Comparison of ENCODE assay signal across 14 cellular contexts in genomic region chr7:106068986-106069385, GRCh38. TPM values are rescaled to one million over a fixed set of nuclear protein-coding genes. Genes with fewer than 3 reads are reported as not detected.
A peak's percentile ranks its signal among the peaks of the same experiment; 100 is the strongest.
DNase-seq lines count a peak whose midpoint lies in the region; ATAC-seq, FAIRE-seq and TF ChIP-seq lines count a peak whose summit lies in the region.
"Had no signal": no experiment of that assay in that cellular context is flagged by ENCODE, and none has a peak within 500 bp of the region (broad histone marks: within the 10 kb centered on the region; RNA-seq: fewer than 3 reads in every experiment).

No MANE protein-coding gene starts in this region.

- peaks cover 75% of the 10 kb centered on the region for H3K4me1 ChIP-seq in mammary epithelial cell (ENCODE audit: insufficient read depth, low read length)

- H3K27me3 ChIP-seq in mammary epithelial cell (ENCODE audit: insufficient read depth, low read length): no peaks in the 10 kb centered on the region
- H3K27me3 ChIP-seq: colonic mucosa, heart right ventricle had no signal

- H3K4me3 Mint-ChIP-seq in naive B cell: peak overlapping the region; percentile 34 to 88 (median 72)

- no peak for TF ChIP-seq CTCF in mammary epithelial cell (conservative IDR thresholded peaks at IDR 0.05 in 1 of 2, IDR thresholded peaks at IDR 0.05 in 1 of 2; ENCODE audit: extremely low read depth in 1 of 2, insufficient read depth in 1 of 2, low read depth in 1 of 2, low read length in 2 of 2)

- DNase-seq in AG20443 (ENCODE audit: low spot score): peak; percentile 86
- peak; percentile 56 for DNase-seq in LHCN-M2 (ENCODE audit: low read depth)
- peak; percentile 62 for DNase-seq in mammary epithelial cell
- DNase-seq in naive B cell: no peak
- no peak for DNase-seq in stimulated activated CD4-positive, alpha-beta T cell treated with anti-CD3 and anti-CD28 coated beads, Interleukin-4, amount 100 ng/mL, for 1 hour
- no peak for DNase-seq in GM19239 (ENCODE audit: insufficient read length, low spot score)
- DNase-seq in SW480 (ENCODE audit: low spot score): no peak
- DNase-seq in nucleus accumbens (lab: John Stamatoyannopoulos, UW): no peak
- DNase-seq: colonic mucosa, heart right ventricle, NCI-H1092 treated with DMSO at 0.1 percent for 48 hours had no signal

- H3K4me3 ChIP-seq in mammary epithelial cell (replicated peaks in 1 of 3; ENCODE audit: insufficient read depth in 1 of 3, low read depth in 2 of 3, low read length in 3 of 3): no peak overlapping the region
- H3K4me3 ChIP-seq: colonic mucosa, heart right ventricle had no signal

- no peaks in the 10 kb centered on the region for H3K79me2 ChIP-seq in mammary epithelial cell (ENCODE audit: insufficient read depth, low read length)

- intact Hi-C loops in mammary epithelial cell (cut with micrococcal nuclease): loop anchor here (10.0 kb wide), 1 partner anchor 1096 kb away; the partner anchor contains the start of gene HBP1

- no TSS peak for BruUV-seq in mammary epithelial cell (replicated peaks; lab: Mats Ljungman, UMichigan)

- H3K9ac ChIP-seq in mammary epithelial cell (ENCODE audit: insufficient read depth, low read length): no peak overlapping the region

- H3K4me2 ChIP-seq in mammary epithelial cell (ENCODE audit: insufficient read depth, low read depth, low read length): no peak overlapping the region

- ATAC-seq in naive B cell (ENCODE audit: low read depth in 2 of 2): no peak
- ATAC-seq: sciatic nerve had no signal

- H3K27ac Mint-ChIP-seq in naive B cell: peak overlapping the region; percentile 87 to 100 (median 100)

- CTCF ChIA-PET in mammary epithelial cell (lab: Charles Lee; ENCODE audit: low non-redundant PET): no interaction called here

- H2AFZ ChIP-seq in mammary epithelial cell (ENCODE audit: low read depth, low read length): no peak overlapping the region

- no peaks in the 10 kb centered on the region for H3K27me3 Mint-ChIP-seq in naive B cell

- no peak for FAIRE-seq in GM19239 (lab: Jason Lieb, UNC)
- FAIRE-seq: GM12891 had no signal

- H3K27ac ChIP-seq in mammary epithelial cell (ENCODE audit: insufficient read depth, low read depth, low read length): peak overlapping the region; percentile 51
- H3K27ac ChIP-seq: colonic mucosa had no signal

- H3K4me1 Mint-ChIP-seq in naive B cell: peaks cover 74 to 99% (median 96%) of the 10 kb centered on the region in 3 donors

- no peaks in the 10 kb centered on the region for H3K9me3 ChIP-seq in mammary epithelial cell (replicated peaks; ENCODE audit: insufficient read depth, low read length)
- H3K9me3 ChIP-seq: colonic mucosa, heart right ventricle had no signal

- 2% methylated on average over 3 of the region's 3 CpGs for WGBS in mammary epithelial cell (ENCODE audit: low coverage, missing lambda C conversion rate)

- in situ Hi-C loops in mammary epithelial cell (cut with MboI; ENCODE audit: low sequenced_read_pairs in 2 of 2): no loop called here

- no peaks in the 10 kb centered on the region for H3K9me3 Mint-ChIP-seq in naive B cell
- H3K9me3 Mint-ChIP-seq: activated T-helper 2 cell treated with anti-CD3 and anti-CD28 coated beads, Interferon-gamma antibody, Interleukin-2, Interleukin-4, amounts not matched to agents 10 μg/mL and 5 μg/mL and 100 μg/mL, durations not matched to agents 14 hours and 24 hours and 36 hours had no signal

- no peaks in the 10 kb centered on the region for H3K36me3 ChIP-seq in mammary epithelial cell (ENCODE audit: insufficient read depth, low read length)
- H3K36me3 ChIP-seq: colonic mucosa, heart right ventricle had no signal

- H4K20me1 ChIP-seq in mammary epithelial cell (ENCODE audit: insufficient read depth, low read length): no peaks in the 10 kb centered on the region

- H3K36me3 Mint-ChIP-seq in naive B cell: no peaks in the 10 kb centered on the region

- dilution Hi-C loops in mammary epithelial cell (cut with HindIII; ENCODE audit: low sequenced_read_pairs): no loop called here

RNA-seq across cellular contexts. Expression of gene SYPL1, which starts 43.1 kb away (rescaled TPM):
- 79.5 and 88.1 TPM in 2 replicates for total RNA-seq in LHCN-M2 (2014; rRNA removed)
- 74.4 TPM for polyA plus RNA-seq in LHCN-M2 (2012)
- 100 to 1,000 TPM in 1 of 2 donors, 10 to 100 TPM in 1; 74.3 to 124 TPM for total RNA-seq in mammary epithelial cell
- polyA plus RNA-seq in mammary epithelial cell: 131 TPM
- 278 TPM for polyA minus RNA-seq in mammary epithelial cell
- polyA plus RNA-seq in naive B cell (ENCODE audit: low read depth in 6 of 6): 100 to 1,000 TPM; 234 to 353 (median 246) TPM

Comparison
In these comparisons a context has a peak if more than half of its experiments do, and no peak if none do; other contexts are left out.
1. DNase-seq: peak in AG20443 (single experiment), LHCN-M2 (single experiment) and mammary epithelial cell (single experiment); none in naive B cell (single experiment), stimulated activated CD4-positive, alpha-beta T cell treated with anti-CD3 and anti-CD28 coated beads, Interleukin-4, amount 100 ng/mL, for 1 hour (single experiment), GM19239 (single experiment), SW480 (single experiment) and nucleus accumbens (0 of 56).